ENCODE assay signal across 7 cellular contexts in genomic region chr12:57129311-57130288, GRCh38. TPM values are rescaled to one million over a fixed set of nuclear protein-coding genes. Genes with fewer than 3 reads are reported as not detected.
DNase-seq lines count a peak whose midpoint lies in the region; ATAC-seq and TF ChIP-seq lines count a peak whose summit lies in the region.
"Had no signal": no experiment of that assay in that cellular context is flagged by ENCODE, and none has a peak within 500 bp of the region (broad histone marks: within the 10 kb centered on the region; RNA-seq: fewer than 3 reads in every experiment).

No MANE protein-coding gene starts in this region.

- no peaks in the 10 kb centered on the region for H3K27me3 ChIP-seq in lower lobe of right lung (ENCODE audit: low read depth)

- H3K9me3 Mint-ChIP-seq in CD14-positive monocyte (peaks cover 0 to 4% (median 0%) of the 10 kb centered on the region in 7 donors), activated B cell treated with CpG ODN at 0.5 μM for 24 hours (no peaks in the 10 kb centered on the region)

- H3K36me3 Mint-ChIP-seq in CD14-positive monocyte (peaks cover 38 to 41% of the 10 kb centered on the region in 2 donors), activated B cell treated with CpG ODN at 0.5 μM for 24 hours (ENCODE audit: low read depth) (no peaks in the 10 kb centered on the region)

- H3K4me3 Mint-ChIP-seq in CD14-positive monocyte: peak overlapping the region; percentile 93 to 95
- peak overlapping the region; percentile 61 for H3K4me3 Mint-ChIP-seq in activated B cell treated with CpG ODN at 0.5 μM for 24 hours

- intact Hi-C loops in CD14-positive monocyte (cut with micrococcal nuclease) (loop anchor here in 1 of 2 donors (5.0 kb wide), 1 partner anchor 33 kb away; no protein-coding TSS in a partner anchor), activated B cell treated with CpG ODN at 0.5 μM for 24 hours (cut with micrococcal nuclease) (loop anchor here (10.0 kb wide), 1 partner anchor 325 kb away; the partner anchor contains the start of genes GLI1 and INHBE), lower lobe of right lung (cut with DNase I) (loop anchor here (10.0 kb wide), 1 partner anchor 45 kb away; no protein-coding TSS in a partner anchor)

- peaks cover 2 to 24% (median 24%) of the 10 kb centered on the region in 3 donors for H3K27me3 Mint-ChIP-seq in CD14-positive monocyte (ENCODE audit: low read depth in 3 of 3)
- peaks cover 6% of the 10 kb centered on the region for H3K27me3 Mint-ChIP-seq in activated B cell treated with CpG ODN at 0.5 μM for 24 hours

- peak overlapping the region; percentile 92 for H3K27ac ChIP-seq in lower lobe of right lung

- CTCF ChIA-PET in activated B cell treated with CpG ODN at 0.5 μM for 24 hours (lab: Charles Lee): interaction anchor here (0.6 to 0.8 kb wide), 2 partner anchors 50 to 69 kb away, joined by 3 read pairs; no protein-coding TSS in a partner anchor

- DNase-seq in CD14-positive monocyte (ENCODE audit: low spot score) (peak; percentile 83), activated B cell treated with CpG ODN at 0.5 μM for 24 hours (no peak), lower lobe of right lung (no peak), globus pallidus (ENCODE audit: low spot score) (no peak)
- DNase-seq: erythroblast had no signal

- H3K4me1 ChIP-seq in lower lobe of right lung: peaks cover 59% of the 10 kb centered on the region

- ATAC-seq in activated B cell treated with CpG ODN at 0.5 μM for 24 hours (ENCODE audit: low read depth): no peak
- ATAC-seq in lower lobe of right lung: no peak
- no peak for ATAC-seq in HG02798 (IDR thresholded peaks at IDR 0.05; ENCODE audit: poor library complexity, unreplicated experiment)
- no peak for ATAC-seq in GM21825 (IDR thresholded peaks at IDR 0.05; ENCODE audit: unreplicated experiment)

- peak overlapping the region; percentile 90 to 98 (median 95) for H3K27ac Mint-ChIP-seq in CD14-positive monocyte
- no peak overlapping the region for H3K27ac Mint-ChIP-seq in activated B cell treated with CpG ODN at 0.5 μM for 24 hours

- H3K9me3 ChIP-seq in lower lobe of right lung: no peaks in the 10 kb centered on the region

- H3K4me1 Mint-ChIP-seq in CD14-positive monocyte (peaks cover 59% of the 10 kb centered on the region), activated B cell treated with CpG ODN at 0.5 μM for 24 hours (peaks cover 13% of the 10 kb centered on the region)

- H3K4me3 ChIP-seq in lower lobe of right lung: peak overlapping the region; percentile 95

- TF ChIP-seq CTCF in CD14-positive monocyte (IDR thresholded peaks at IDR 0.05): no peak
- TF ChIP-seq CTCF in activated B cell treated with CpG ODN at 0.5 μM for 24 hours (IDR thresholded peaks at IDR 0.05): no peak
- no peak for TF ChIP-seq CTCF in lower lobe of right lung (IDR thresholded peaks at IDR 0.05)

- POLR2A ChIA-PET in activated B cell treated with CpG ODN at 0.5 μM for 24 hours (lab: Charles Lee): interaction anchor here (0.6 kb wide), 1 partner anchor 64 kb away, joined by 3 read pairs; no protein-coding TSS in a partner anchor

- no peaks in the 10 kb centered on the region for H3K36me3 ChIP-seq in lower lobe of right lung

RNA-seq across cellular contexts. Expression of gene LRP1, which starts 1.3 kb away (rescaled TPM):
- 10 to 100 TPM in 1 of 2 donors, 1 to 10 TPM in 1; 5.5 to 10.5 TPM for polyA plus RNA-seq in CD14-positive monocyte
- 0.56 and 0.95 TPM in 2 replicates for total RNA-seq in activated B cell treated with CpG ODN at 0.5 μM for 24 hours
- 404 TPM for total RNA-seq in lower lobe of right lung

RNA-seq across cellular contexts. Expression of gene LRP1-AS, which starts 17.8 kb away (rescaled TPM):
- 1 to 10 TPM in 1 of 2 donors, under 1 TPM in 1; 0.35 to 1.5 TPM for polyA plus RNA-seq in CD14-positive monocyte
- not detected in 2 replicates for total RNA-seq in activated B cell treated with CpG ODN at 0.5 μM for 24 hours
- not detected for total RNA-seq in lower lobe of right lung

RNA-seq across cellular contexts. Expression of gene STAT6, which starts 18.4 kb away (rescaled TPM):
- polyA plus RNA-seq in CD14-positive monocyte: 100 to 1,000 TPM; 132 to 154 TPM
- total RNA-seq in activated B cell treated with CpG ODN at 0.5 μM for 24 hours (635 and 745 TPM in 2 replicates), lower lobe of right lung (269 TPM)

RNA-seq across cellular contexts. Expression of gene NAB2, which starts 40.7 kb away (rescaled TPM):
- 1 to 10 TPM in 1 of 2 donors, under 1 TPM in 1; 1.00 to 2.7 TPM for polyA plus RNA-seq in CD14-positive monocyte
- total RNA-seq in activated B cell treated with CpG ODN at 0.5 μM for 24 hours (20.4 and 22.1 TPM in 2 replicates), lower lobe of right lung (28.9 TPM)

RNA-seq across cellular contexts. Expression of gene NEMP1, which starts 51.0 kb away (rescaled TPM):
- 1 to 10 TPM; 1.9 to 2.2 TPM for polyA plus RNA-seq in CD14-positive monocyte
- 23.0 and 27.6 TPM in 2 replicates for total RNA-seq in activated B cell treated with CpG ODN at 0.5 μM for 24 hours
- 19.1 TPM for total RNA-seq in lower lobe of right lung

Comparison
In these comparisons a context has a peak if more than half of its experiments do, and no peak if none do; other contexts are left out.
1. RNA of gene LRP1, which starts 1.3 kb away (total RNA-seq): 404 TPM in lower lobe of right lung (single experiment); 0.56 to 0.95 TPM in activated B cell treated with CpG ODN at 0.5 μM for 24 hours; every median in the first group is over 100 times any median in the second.